Comparison of ENCODE assay signal across 23 cellular contexts in genomic region chr19:7295912-7296486, GRCh38. TPM values are rescaled to one million over a fixed set of nuclear protein-coding genes. Genes with fewer than 3 reads are reported as not detected.
DNase-seq lines count a peak whose midpoint lies in the region; ATAC-seq and TF ChIP-seq lines count a peak whose summit lies in the region.
"Had no signal": no experiment of that assay in that cellular context is flagged by ENCODE, and none has a peak within 500 bp of the region (broad histone marks: within the 10 kb centered on the region; RNA-seq: fewer than 3 reads in every experiment).

No MANE protein-coding gene starts in this region.

- H2BK120ac ChIP-seq in neuronal stem cell (ENCODE audit: low read depth, low read length): no peak overlapping the region

- peaks cover 14 to 16% of the 10 kb centered on the region in 2 donors for H3K4me1 ChIP-seq in thyroid gland
- H3K4me1 ChIP-seq in neuronal stem cell (ENCODE audit: control insufficient read depth in 2 of 2, insufficient read depth in 1 of 2, low read depth in 1 of 2, low read length in 2 of 2): peaks cover 1 to 2% of the 10 kb centered on the region in 2 donors

- no peak overlapping the region for H3K4ac ChIP-seq in neuronal stem cell (ENCODE audit: low read length)

- WGBS in thyroid gland, 2 donors: 96% methylated on average over 6 of the region's 6 CpGs
- WGBS in neuronal stem cell (ENCODE audit: extremely low coverage in 2 of 2, insufficient read length in 2 of 2, insufficient replicate concordance in 1 of 2), 2 donors: no CpG with 5 or more reads among the region's 6 CpGs

- peaks cover 4% of the 10 kb centered on the region for H3K79me1 ChIP-seq in neuronal stem cell (ENCODE audit: low read depth, low read length)

- no peak overlapping the region for H3K14ac ChIP-seq in neuronal stem cell (ENCODE audit: low read length)

- no peak overlapping the region for H3K18ac ChIP-seq in neuronal stem cell (ENCODE audit: low read length)

- no peak overlapping the region for H2AK5ac ChIP-seq in neuronal stem cell (ENCODE audit: low read depth, low read length)

- H4K8ac ChIP-seq in neuronal stem cell (ENCODE audit: low read depth, low read length): no peak overlapping the region

- peak overlapping the region; percentile 30 for H3K4me3 Mint-ChIP-seq in activated naive CD4-positive, alpha-beta T cell treated with anti-CD3 and anti-CD28 coated beads, Interleukin-2, amount 50 U/mL, for 24 hours
- H3K4me3 Mint-ChIP-seq in activated naive CD4-positive, alpha-beta T cell treated with anti-CD3 and anti-CD28 coated beads, Interleukin-2, amount 10 ng/mL, durations not matched to agents 7 days and 5 days: no peak overlapping the region
- H3K4me3 Mint-ChIP-seq in T-helper 17 cell (peak overlapping the region; percentile 63), naive B cell (peak overlapping the region; percentile 29 to 90 (median 70))
- H3K4me3 Mint-ChIP-seq in stimulated activated naive B cell treated with anti-CD40 and anti-IgM and Interleukin-4, amounts not matched to agents 10 μg/mL and 1 μg/mL and 100 μg/mL, for 72 hours: peak overlapping the region; percentile 70

- H3K36me3 Mint-ChIP-seq in activated naive CD4-positive, alpha-beta T cell treated with anti-CD3 and anti-CD28 coated beads, Interleukin-2, amount 50 U/mL, for 24 hours: no peaks in the 10 kb centered on the region
- no peaks in the 10 kb centered on the region for H3K36me3 Mint-ChIP-seq in activated naive CD4-positive, alpha-beta T cell treated with anti-CD3 and anti-CD28 coated beads, Interleukin-2, amount 10 ng/mL, durations not matched to agents 7 days and 5 days
- no peaks in the 10 kb centered on the region for H3K36me3 Mint-ChIP-seq in T-helper 17 cell (ENCODE audit: low read depth)
- H3K36me3 Mint-ChIP-seq in naive B cell: no peaks in the 10 kb centered on the region
- no peaks in the 10 kb centered on the region for H3K36me3 Mint-ChIP-seq in stimulated activated naive B cell treated with anti-CD40 and anti-IgM and Interleukin-4, amounts not matched to agents 10 μg/mL and 1 μg/mL and 100 μg/mL, for 72 hours

- no peak overlapping the region for H3K4me2 ChIP-seq in neuronal stem cell (ENCODE audit: insufficient read depth, low read length, poor library complexity, severe bottlenecking)

- H2BK12ac ChIP-seq in neuronal stem cell (ENCODE audit: low read length): no peak overlapping the region

- H3K9ac ChIP-seq in neuronal stem cell (ENCODE audit: low read depth, low read length, poor library complexity): no peak overlapping the region

- TF ChIP-seq CTCF in thyroid gland (IDR thresholded peaks at IDR 0.05): no peak

- H3K27ac ChIP-seq in thyroid gland: no peak overlapping the region
- H3K27ac ChIP-seq in neuronal stem cell (replicated peaks; ENCODE audit: low read length): no peak overlapping the region
- H3K27ac ChIP-seq: brain microvascular endothelial cell had no signal

- H4K91ac ChIP-seq in neuronal stem cell (ENCODE audit: low read depth, low read length, poor library complexity): no peak overlapping the region

- H3K9me3 ChIP-seq in T-helper 17 cell (ENCODE audit: control insufficient read depth, low read length, poor library complexity, severe bottlenecking): no peaks in the 10 kb centered on the region
- no peaks in the 10 kb centered on the region for H3K9me3 ChIP-seq in thyroid gland
- no peaks in the 10 kb centered on the region for H3K9me3 ChIP-seq in neuronal stem cell (replicated peaks in 1 of 2; ENCODE audit: control insufficient read depth in 2 of 2, insufficient read depth in 1 of 2, low read depth in 1 of 2, low read length in 2 of 2)
- H3K9me3 ChIP-seq: HAP-1, heart left ventricle had no signal

- ATAC-seq in T-helper 17 cell (no peak), naive B cell (ENCODE audit: low read depth in 2 of 2) (no peak)
- ATAC-seq in stimulated activated naive B cell treated with anti-CD40 and anti-IgM and Interleukin-4, amounts not matched to agents 10 μg/mL and 1 μg/mL and 100 μg/mL, for 72 hours (replicated peaks): no peak
- ATAC-seq: heart left ventricle had no signal

- no peak overlapping the region for H2AFZ ChIP-seq in neuronal stem cell (ENCODE audit: low read length)

- H2BK5ac ChIP-seq in neuronal stem cell (ENCODE audit: low read length): no peak overlapping the region

- H3K23ac ChIP-seq in neuronal stem cell (ENCODE audit: low read depth, low read length, poor library complexity): no peak overlapping the region

- H2BK15ac ChIP-seq in neuronal stem cell (ENCODE audit: low read length): no peak overlapping the region

- H3K27ac Mint-ChIP-seq in activated naive CD4-positive, alpha-beta T cell treated with anti-CD3 and anti-CD28 coated beads, Interleukin-2, amount 50 U/mL, for 24 hours: no peak overlapping the region
- H3K27ac Mint-ChIP-seq in activated naive CD4-positive, alpha-beta T cell treated with anti-CD3 and anti-CD28 coated beads, Interleukin-2, amount 10 ng/mL, durations not matched to agents 7 days and 5 days: no peak overlapping the region
- H3K27ac Mint-ChIP-seq in T-helper 17 cell: no peak overlapping the region
- H3K27ac Mint-ChIP-seq in naive B cell: peak overlapping the region in 2 of 6 donors; percentile 86 to 88
- no peak overlapping the region for H3K27ac Mint-ChIP-seq in stimulated activated naive B cell treated with anti-CD40 and anti-IgM and Interleukin-4, amounts not matched to agents 10 μg/mL and 1 μg/mL and 100 μg/mL, for 72 hours

- H3K27me3 Mint-ChIP-seq in activated naive CD4-positive, alpha-beta T cell treated with anti-CD3 and anti-CD28 coated beads, Interleukin-2, amount 50 U/mL, for 24 hours: peaks cover 35% of the 10 kb centered on the region
- H3K27me3 Mint-ChIP-seq in activated naive CD4-positive, alpha-beta T cell treated with anti-CD3 and anti-CD28 coated beads, Interleukin-2, amount 10 ng/mL, durations not matched to agents 7 days and 5 days: peaks cover 72% of the 10 kb centered on the region
- peaks cover 41% of the 10 kb centered on the region for H3K27me3 Mint-ChIP-seq in T-helper 17 cell
- peaks cover 0 to 27% (median 5%) of the 10 kb centered on the region in 3 donors for H3K27me3 Mint-ChIP-seq in naive B cell
- peaks cover 12 to 23% of the 10 kb centered on the region in 2 donors for H3K27me3 Mint-ChIP-seq in stimulated activated naive B cell treated with anti-CD40 and anti-IgM and Interleukin-4, amounts not matched to agents 10 μg/mL and 1 μg/mL and 100 μg/mL, for 72 hours

- no peak for DNase-seq in activated naive CD4-positive, alpha-beta T cell treated with anti-CD3 and anti-CD28 coated beads, Interleukin-2, amount 10 ng/mL, durations not matched to agents 7 days and 5 days
- DNase-seq in T-helper 17 cell (no peak), naive B cell (no peak), thyroid gland (no peak), neuronal stem cell (ENCODE audit: low spot score) (no peak), iPS-NIHi11 (ENCODE audit: low spot score) (no peak)
- DNase-seq in stimulated activated naive B cell treated with anti-CD40 and anti-IgM and Interleukin-4, amounts not matched to agents 10 μg/mL and 1 μg/mL and 100 μg/mL, for 72 hours: no peak
- DNase-seq: activated CD4-positive, alpha-beta T cell treated with anti-CD3 and anti-CD28 coated beads, Interleukin-2, amount 50 U/mL, for 4 hours; activated CD4-positive, CD25-positive, alpha-beta regulatory T cell; activated CD8-positive, alpha-beta memory T cell treated with anti-CD3 and anti-CD28 coated beads, Interleukin-2, amount 50 U/mL, for 4 hours; activated effector memory CD4-positive, alpha-beta T cell treated with anti-CD3 and anti-CD28 coated beads, Interleukin-2, amount 50 U/mL, for 16 hours; brain microvascular endothelial cell; COR-L47; effector CD8-positive, alpha-beta T cell; EL; heart left ventricle; NCI-H1048; NCI-H2081; NCI-H345; NCI-H748 treated with DMSO at 0.1 percent for 48 hours; substantia nigra had no signal

- peaks cover 4% of the 10 kb centered on the region for H3K4me1 Mint-ChIP-seq in activated naive CD4-positive, alpha-beta T cell treated with anti-CD3 and anti-CD28 coated beads, Interleukin-2, amount 50 U/mL, for 24 hours
- peaks cover 12% of the 10 kb centered on the region for H3K4me1 Mint-ChIP-seq in activated naive CD4-positive, alpha-beta T cell treated with anti-CD3 and anti-CD28 coated beads, Interleukin-2, amount 10 ng/mL, durations not matched to agents 7 days and 5 days
- H3K4me1 Mint-ChIP-seq in T-helper 17 cell (peaks cover 7% of the 10 kb centered on the region), naive B cell (peaks cover 8 to 32% (median 30%) of the 10 kb centered on the region in 3 donors)
- peaks cover 18 to 32% of the 10 kb centered on the region in 2 donors for H3K4me1 Mint-ChIP-seq in stimulated activated naive B cell treated with anti-CD40 and anti-IgM and Interleukin-4, amounts not matched to agents 10 μg/mL and 1 μg/mL and 100 μg/mL, for 72 hours

- CTCF ChIA-PET in activated naive CD4-positive, alpha-beta T cell treated with anti-CD3 and anti-CD28 coated beads, Interleukin-2, amount 10 ng/mL, durations not matched to agents 7 days and 5 days (lab: Charles Lee): no interaction called here

- no peaks in the 10 kb centered on the region for H3K27me3 ChIP-seq in thyroid gland
- H3K27me3 ChIP-seq in neuronal stem cell (ENCODE audit: control insufficient read depth in 3 of 3, insufficient read depth in 3 of 3, low read depth in 1 of 3, low read length in 3 of 3): peaks cover 0 to 8% (median 0%) of the 10 kb centered on the region in 3 experiments
- H3K27me3 ChIP-seq: brain microvascular endothelial cell had no signal

- H3K36me3 ChIP-seq in thyroid gland: no peaks in the 10 kb centered on the region
- no peaks in the 10 kb centered on the region for H3K36me3 ChIP-seq in neuronal stem cell (replicated peaks in 1 of 2; ENCODE audit: control insufficient read depth in 2 of 2, insufficient read depth in 2 of 2, low read length in 2 of 2)
- H3K36me3 ChIP-seq: brain microvascular endothelial cell, HAP-1 had no signal

- no peaks in the 10 kb centered on the region for H3K9me3 Mint-ChIP-seq in activated naive CD4-positive, alpha-beta T cell treated with anti-CD3 and anti-CD28 coated beads, Interleukin-2, amount 50 U/mL, for 24 hours
- no peaks in the 10 kb centered on the region for H3K9me3 Mint-ChIP-seq in activated naive CD4-positive, alpha-beta T cell treated with anti-CD3 and anti-CD28 coated beads, Interleukin-2, amount 10 ng/mL, durations not matched to agents 7 days and 5 days
- H3K9me3 Mint-ChIP-seq in naive B cell: no peaks in the 10 kb centered on the region
- no peaks in the 10 kb centered on the region for H3K9me3 Mint-ChIP-seq in stimulated activated naive B cell treated with anti-CD40 and anti-IgM and Interleukin-4, amounts not matched to agents 10 μg/mL and 1 μg/mL and 100 μg/mL, for 72 hours

- H3K4me3 ChIP-seq in thyroid gland (replicated peaks in 1 of 3): no peak overlapping the region
- H3K4me3 ChIP-seq in neuronal stem cell (ENCODE audit: low read length in 2 of 2): no peak overlapping the region
- H3K4me3 ChIP-seq: HAP-1 had no signal

- intact Hi-C loops in thyroid gland (cut with DNase I): loop anchor here (5.0 kb wide), 1 partner anchor 144 kb away; no protein-coding TSS in a partner anchor

- no peak for TF ChIP-seq POLR2A in thyroid gland (IDR thresholded peaks at IDR 0.05)

RNA-seq across cellular contexts. Expression of gene INSR, which starts 1.8 kb away (rescaled TPM):
- total RNA-seq in T-helper 17 cell: 1 to 10 TPM in 1 of 2 donors, under 1 TPM in 1; 0.76 to 3.5 TPM
- 1 to 10 TPM in 2 of 6 donors, under 1 TPM in 3, not detected in 1; 0.40 to 2.2 (median 0.52) TPM for polyA plus RNA-seq in naive B cell (ENCODE audit: low read depth in 6 of 6)
- total RNA-seq in thyroid gland: 100 to 1,000 TPM in 1 of 4 donors, 10 to 100 TPM in 3; 38.9 to 101 (median 67.7) TPM
- 5.0 TPM for polyA plus RNA-seq in neuronal stem cell (2013, experiment 1 of 2)
- polyA plus RNA-seq in neuronal stem cell (2013, experiment 2 of 2): 5.4 TPM

RNA-seq across cellular contexts. Expression of gene ARHGEF18, which starts 52.7 kb away (rescaled TPM):
- total RNA-seq in T-helper 17 cell (100 to 1,000 TPM; 118 to 127 TPM), thyroid gland (10 to 100 TPM; 22.6 to 37.2 (median 27.2) TPM)
- polyA plus RNA-seq in naive B cell (ENCODE audit: low read depth in 6 of 6): 10 to 100 TPM in 1 of 6 donors, 1 to 10 TPM in 5; 3.0 to 19.9 (median 4.8) TPM
- polyA plus RNA-seq in neuronal stem cell (2013, experiment 1 of 2): 15.2 TPM
- polyA plus RNA-seq in neuronal stem cell (2013, experiment 2 of 2): 16.1 TPM

Comparison
In these comparisons a context has a peak if more than half of its experiments do, and no peak if none do; other contexts are left out.
1. RNA of gene INSR, which starts 1.8 kb away (total RNA-seq): 38.9 to 101 TPM in thyroid gland; 0.76 to 3.5 TPM in T-helper 17 cell; every median in the first group is over 4 times any median in the second.